Comparison of ENCODE assay signal across 1 cellular context in genomic region chr6:79984261-79984660, GRCh38.
TF ChIP-seq lines count a peak whose summit lies in the region.

No MANE protein-coding gene starts in this region.

TF ChIP-seq in GM23338, 12 proteins besides CTCF, POLR2A, EP300 and RAD21 (continued from another document):
- TF ChIP-seq ZNF462 (CRISPR knock-in tag; IDR thresholded peaks at IDR 0.05) (no peak), POLR2AphosphoS5 (IDR thresholded peaks at IDR 0.05; ENCODE audit: low read depth) (no peak), NANOG (IDR thresholded peaks at IDR 0.05; ENCODE audit: borderline replicate concordance) (no peak), EZH2phosphoT487 (IDR thresholded peaks at IDR 0.05; ENCODE audit: unreplicated experiment) (no peak), EZH2 (IDR thresholded peaks at IDR 0.05; ENCODE audit: low read depth, unreplicated experiment) (no peak), ETS1 (IDR thresholded peaks at IDR 0.05) (no peak), REST (IDR thresholded peaks at IDR 0.05; ENCODE audit: unreplicated experiment) (no peak), JUNB (IDR thresholded peaks at IDR 0.05; ENCODE audit: unreplicated experiment) (no peak), CREB1 (CRISPR knock-in tag; IDR thresholded peaks at IDR 0.05; ENCODE audit: low read depth) (no peak), ZNF114 (CRISPR knock-in tag; IDR thresholded peaks at IDR 0.05) (no peak), ZNF331 (CRISPR knock-in tag; IDR thresholded peaks at IDR 0.05; ENCODE audit: low read depth) (no peak)
